Comparison of ENCODE assay signal across 9 cellular contexts in the genomic region with DNA sequence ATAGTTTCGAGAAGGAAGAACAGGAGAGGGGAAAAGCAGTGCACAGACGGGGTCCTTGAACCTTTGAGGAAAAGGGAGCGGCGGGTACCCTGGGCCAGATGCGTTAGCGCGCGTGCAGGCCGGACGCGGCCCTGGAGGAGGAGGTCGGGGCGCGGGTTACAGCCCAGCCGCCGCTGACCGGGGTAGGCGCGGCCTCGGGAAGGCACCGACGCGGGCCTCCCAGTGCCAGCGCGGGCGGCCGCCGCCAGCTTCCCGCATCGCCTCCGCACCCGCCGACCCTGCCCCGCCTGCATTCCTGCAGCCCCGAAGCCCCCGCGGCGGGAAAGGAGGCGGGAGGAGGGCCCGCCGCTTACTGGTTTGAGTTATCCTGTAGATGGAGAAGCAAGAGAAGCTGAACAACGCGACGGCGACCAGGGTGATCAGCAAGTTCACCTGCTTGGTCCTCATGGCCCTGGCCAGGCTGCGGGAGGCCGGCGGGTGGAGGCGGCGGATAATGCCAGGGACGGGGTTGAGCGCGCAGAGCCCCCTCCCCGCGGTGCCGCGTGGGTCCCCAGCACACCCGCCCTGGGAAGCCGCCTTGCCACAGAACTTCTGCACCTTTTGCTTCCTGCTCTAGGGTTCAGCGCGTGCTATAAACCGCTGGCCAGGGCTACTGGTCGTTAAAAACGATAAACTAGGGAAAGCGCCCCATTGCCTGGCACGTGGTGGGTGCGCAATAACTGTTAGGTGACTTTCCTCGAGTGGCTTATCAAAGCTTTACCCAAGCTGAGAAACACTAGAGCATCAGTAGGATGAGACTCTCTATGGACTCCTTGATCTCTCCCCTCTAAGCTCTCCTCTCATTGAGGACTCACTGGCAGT. TPM values are rescaled to one million over a fixed set of nuclear protein-coding genes. Genes with fewer than 3 reads are reported as not detected.
DNase-seq lines count a peak whose midpoint lies in the region; ATAC-seq, FAIRE-seq and TF ChIP-seq lines count a peak whose summit lies in the region.
"Had no signal": no experiment of that assay in that cellular context is flagged by ENCODE, and none has a peak within 500 bp of the region (broad histone marks: within the 10 kb centered on the region; RNA-seq: fewer than 3 reads in every experiment).

A gene (minus strand): TSS at position 518 of the 861 bp plus-strand sequence. CDS start 71 bp downstream, at position 447.

- peak; percentile 42 to 57 for ATAC-seq in stimulated activated naive B cell treated with anti-CD40 and anti-IgM and Interleukin-4, amounts not matched to agents 10 μg/mL and 1 μg/mL and 100 μg/mL, for 72 hours (replicated peaks)
- ATAC-seq: gastroesophageal sphincter had no signal

- peaks cover 2% of the 10 kb centered on the region for H3K4me1 Mint-ChIP-seq in T-helper 1 cell treated with Interleukin-12 subunit alpha and Interleukin-12 subunit beta and Interleukin-4 antibody, amounts not matched to agents 30 μg/mL and 1 μg/mL, for 36 hours (ENCODE audit: low read depth)
- no peaks in the 10 kb centered on the region for H3K4me1 Mint-ChIP-seq in brain
- H3K4me1 Mint-ChIP-seq in stimulated activated naive B cell treated with anti-CD40 and anti-IgM and Interleukin-4, amounts not matched to agents 10 μg/mL and 1 μg/mL and 100 μg/mL, for 72 hours: peaks cover 0 to 7% of the 10 kb centered on the region in 2 donors

- no peak within 1 kb of the TSS for H3K27ac Mint-ChIP-seq in T-helper 1 cell treated with Interleukin-12 subunit alpha and Interleukin-12 subunit beta and Interleukin-4 antibody, amounts not matched to agents 30 μg/mL and 1 μg/mL, for 36 hours
- H3K27ac Mint-ChIP-seq in brain: no peak within 1 kb of the TSS
- H3K27ac Mint-ChIP-seq in stimulated activated naive B cell treated with anti-CD40 and anti-IgM and Interleukin-4, amounts not matched to agents 10 μg/mL and 1 μg/mL and 100 μg/mL, for 72 hours: no peak within 1 kb of the TSS

- DNase-seq in T-helper 1 cell (no peak), left kidney (ENCODE audit: low read depth, low spot score) (peak; percentile 63), A172 (ENCODE audit: low spot score) (no peak), D721Med (ENCODE audit: insufficient read length, low spot score) (no peak), SHP77 treated with DMSO at 0.1 percent for 48 hours (lab: John Stamatoyannopoulos, UW) (no peak)
- DNase-seq in stimulated activated naive B cell treated with anti-CD40 and anti-IgM and Interleukin-4, amounts not matched to agents 10 μg/mL and 1 μg/mL and 100 μg/mL, for 72 hours: no peak

- peak within 1 kb of the TSS; percentile 29 for H3K4me3 Mint-ChIP-seq in T-helper 1 cell treated with Interleukin-12 subunit alpha and Interleukin-12 subunit beta and Interleukin-4 antibody, amounts not matched to agents 30 μg/mL and 1 μg/mL, for 36 hours
- H3K4me3 Mint-ChIP-seq in brain: peak within 1 kb of the TSS in 4 of 5 experiments; percentile 35 to 74 (median 47)
- H3K4me3 Mint-ChIP-seq in stimulated activated naive B cell treated with anti-CD40 and anti-IgM and Interleukin-4, amounts not matched to agents 10 μg/mL and 1 μg/mL and 100 μg/mL, for 72 hours: peak within 1 kb of the TSS; percentile 67 to 69

- no peak for FAIRE-seq in D721Med (lab: Jason Lieb, UNC)

- H3K36me3 Mint-ChIP-seq in T-helper 1 cell treated with Interleukin-12 subunit alpha and Interleukin-12 subunit beta and Interleukin-4 antibody, amounts not matched to agents 30 μg/mL and 1 μg/mL, for 36 hours (ENCODE audit: low read depth): no peaks in the 10 kb centered on the region
- no peaks in the 10 kb centered on the region for H3K36me3 Mint-ChIP-seq in brain
- no peaks in the 10 kb centered on the region for H3K36me3 Mint-ChIP-seq in stimulated activated naive B cell treated with anti-CD40 and anti-IgM and Interleukin-4, amounts not matched to agents 10 μg/mL and 1 μg/mL and 100 μg/mL, for 72 hours

- TF ChIP-seq CTCF in brain (conservative IDR thresholded peaks at IDR 0.05) (no peak), D721Med (IDR thresholded peaks at IDR 0.05; ENCODE audit: insufficient read depth, missing control alignments) (no peak)

- H3K27me3 Mint-ChIP-seq in T-helper 1 cell treated with Interleukin-12 subunit alpha and Interleukin-12 subunit beta and Interleukin-4 antibody, amounts not matched to agents 30 μg/mL and 1 μg/mL, for 36 hours (ENCODE audit: low read depth): peaks cover 63% of the 10 kb centered on the region
- peaks cover 42% of the 10 kb centered on the region for H3K27me3 Mint-ChIP-seq in brain
- peaks cover 43 to 61% of the 10 kb centered on the region in 2 donors for H3K27me3 Mint-ChIP-seq in stimulated activated naive B cell treated with anti-CD40 and anti-IgM and Interleukin-4, amounts not matched to agents 10 μg/mL and 1 μg/mL and 100 μg/mL, for 72 hours

- no peaks in the 10 kb centered on the region for H3K9me3 Mint-ChIP-seq in T-helper 1 cell treated with Interleukin-12 subunit alpha and Interleukin-12 subunit beta and Interleukin-4 antibody, amounts not matched to agents 30 μg/mL and 1 μg/mL, for 36 hours
- peaks cover 0 to 8% (median 3%) of the 10 kb centered on the region in 5 experiments for H3K9me3 Mint-ChIP-seq in brain
- H3K9me3 Mint-ChIP-seq in stimulated activated naive B cell treated with anti-CD40 and anti-IgM and Interleukin-4, amounts not matched to agents 10 μg/mL and 1 μg/mL and 100 μg/mL, for 72 hours: no peaks in the 10 kb centered on the region

RNA-seq across cellular contexts. Expression of the gene that starts here (rescaled TPM):
- polyA plus RNA-seq in brain (ENCODE audit: insufficient read depth, low read depth, low replicate concordance): not detected
- not detected in 2 replicates for total RNA-seq in A172 (2014; rRNA removed; shearing (Covaris generic))
- total RNA-seq: gastroesophageal sphincter had no signal
